30 cellular contexts compared by ENCODE assay signal in genomic region chr2:15746354-15747171, GRCh38.
"Had no signal": no experiment of that assay in that cellular context is flagged by ENCODE, and none has a peak within 500 bp of the region (broad histone marks: within the 10 kb centered on the region; RNA-seq: fewer than 3 reads in every experiment).

No MANE protein-coding gene starts in this region.

- H3K27ac ChIP-seq: colonic mucosa, gastroesophageal sphincter, neutrophil, prostate gland, thyroid gland, VCaP had no signal

- H3K4me3 Mint-ChIP-seq: activated naive CD4-positive, alpha-beta T cell treated with anti-CD3 and anti-CD28 coated beads for 36 hours; central memory CD8-positive, alpha-beta T cell; immature natural killer cell; natural killer cell; stimulated activated effector memory CD8-positive, alpha-beta T cell treated with anti-CD3 and anti-CD28 coated beads, Interleukin-12 subunit alpha, Interleukin-12 subunit beta, amount 100 ng/mL, for 72 hours; stimulated activated naive CD8-positive, alpha-beta T cell treated with anti-CD3 and anti-CD28 coated beads, Interleukin-15, amount 100 ng/mL, for 72 hours; T-helper 1 cell treated with Interleukin-12 subunit alpha and Interleukin-12 subunit beta and Interleukin-4 antibody, amounts not matched to agents 30 μg/mL and 1 μg/mL, for 36 hours had no signal

- H3K4me1 ChIP-seq: colonic mucosa, prostate gland had no signal

- FAIRE-seq: kidney, small intestine, TTC549 had no signal

- H3K4me1 Mint-ChIP-seq: central memory CD8-positive, alpha-beta T cell; immature natural killer cell; natural killer cell; stimulated activated effector memory CD8-positive, alpha-beta T cell treated with anti-CD3 and anti-CD28 coated beads, Interleukin-12 subunit alpha, Interleukin-12 subunit beta, amount 100 ng/mL, for 72 hours; stimulated activated naive CD8-positive, alpha-beta T cell treated with anti-CD3 and anti-CD28 coated beads, Interleukin-15, amount 100 ng/mL, for 72 hours had no signal

- H3K27me3 ChIP-seq: colonic mucosa, gastroesophageal sphincter, neutrophil, sigmoid colon, thyroid gland had no signal

- H3K36me3 Mint-ChIP-seq: immature natural killer cell; natural killer cell; stimulated activated effector memory CD8-positive, alpha-beta T cell treated with anti-CD3 and anti-CD28 coated beads, Interleukin-12 subunit alpha, Interleukin-12 subunit beta, amount 100 ng/mL, for 72 hours had no signal

- H3K9me3 Mint-ChIP-seq: central memory CD8-positive, alpha-beta T cell; natural killer cell; stimulated activated effector memory CD8-positive, alpha-beta T cell treated with anti-CD3 and anti-CD28 coated beads, Interleukin-12 subunit alpha, Interleukin-12 subunit beta, amount 100 ng/mL, for 72 hours; stimulated activated naive CD8-positive, alpha-beta T cell treated with anti-CD3 and anti-CD28 coated beads, Interleukin-15, amount 100 ng/mL, for 72 hours; T-helper 1 cell treated with Interleukin-12 subunit alpha and Interleukin-12 subunit beta and Interleukin-4 antibody, amounts not matched to agents 30 μg/mL and 1 μg/mL, for 36 hours had no signal

- H3K4me3 ChIP-seq: colonic mucosa, gastroesophageal sphincter, prostate gland, sigmoid colon, thyroid gland had no signal

- DNase-seq: activated CD4-positive, alpha-beta T cell treated with anti-CD3 and anti-CD28 coated beads for 4 hours; activated CD4-positive, alpha-beta T cell treated with anti-CD3 and anti-CD28 coated beads, Interleukin-2, amount 50 U/mL, for 4 hours; activated CD8-positive, alpha-beta memory T cell treated with anti-CD3 and anti-CD28 coated beads for 24 hours; activated effector memory CD4-positive, alpha-beta T cell treated with Interleukin-2 at 50 U/mL for 16 hours; activated naive CD4-positive, alpha-beta T cell treated with anti-CD3 and anti-CD28 coated beads for 36 hours; amniotic stem cell; colonic mucosa; effector memory CD4-positive, alpha-beta T cell; erythroblast; hypothalamus; immature natural killer cell; kidney; left colon; natural killer cell; retina; sigmoid colon; small intestine; stimulated activated CD4-positive, alpha-beta T cell treated with anti-CD3 and anti-CD28 coated beads, Interleukin-4, amount 100 ng/mL, for 24 hours; stimulated activated naive CD8-positive, alpha-beta T cell treated with anti-CD3 and anti-CD28 coated beads, Interleukin-15, amount 100 ng/mL, for 72 hours; SW 1271; T-helper 9 cell; thyroid gland had no signal

- H3K27ac Mint-ChIP-seq: immature natural killer cell; natural killer cell; stimulated activated effector memory CD8-positive, alpha-beta T cell treated with anti-CD3 and anti-CD28 coated beads, Interleukin-12 subunit alpha, Interleukin-12 subunit beta, amount 100 ng/mL, for 72 hours; T-helper 1 cell treated with Interleukin-12 subunit alpha and Interleukin-12 subunit beta and Interleukin-4 antibody, amounts not matched to agents 30 μg/mL and 1 μg/mL, for 36 hours had no signal

- H3K9me3 ChIP-seq: colonic mucosa, gastroesophageal sphincter, neutrophil, prostate gland, sigmoid colon, thyroid gland had no signal

- H3K36me3 ChIP-seq: colonic mucosa, gastroesophageal sphincter, neutrophil, prostate gland, sigmoid colon, thyroid gland had no signal

- ATAC-seq: gastroesophageal sphincter; left colon; natural killer cell; stimulated activated effector memory CD8-positive, alpha-beta T cell treated with anti-CD3 and anti-CD28 coated beads, Interleukin-12 subunit alpha, Interleukin-12 subunit beta, amount 100 ng/mL, for 72 hours had no signal
